In genomic region chr20:22385602-22386299, GRCh38 we compare ENCODE assay signal across 1 cellular context.
TF ChIP-seq lines count a peak whose summit lies in the region.

No MANE protein-coding gene starts in this region.

TF ChIP-seq in HepG2, 621 proteins besides CTCF, POLR2A, EP300 and RAD21 (continued from another document and continues in another):
- TF ChIP-seq DNMT1 (CRISPR knock-in tag; IDR thresholded peaks at IDR 0.05), result no peak
- TF ChIP-seq, protein P1, sequence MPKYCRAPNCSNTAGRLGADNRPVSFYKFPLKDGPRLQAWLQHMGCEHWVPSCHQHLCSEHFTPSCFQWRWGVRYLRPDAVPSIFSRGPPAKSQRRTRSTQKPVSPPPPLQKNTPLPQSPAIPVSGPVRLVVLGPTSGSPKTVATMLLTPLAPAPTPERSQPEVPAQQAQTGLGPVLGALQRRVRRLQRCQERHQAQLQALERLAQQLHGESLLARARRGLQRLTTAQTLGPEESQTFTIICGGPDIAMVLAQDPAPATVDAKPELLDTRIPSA (CRISPR knock-in tag; IDR thresholded peaks at IDR 0.05; ENCODE audit: borderline replicate concordance), result no peak
- 0 out of 2 replicates have a peak, but pooled peaks have one; percentile 31 for TF ChIP-seq ZBTB7B (CRISPR knock-in tag; IDR thresholded peaks at IDR 0.05)
- TF ChIP-seq ARID4A (CRISPR knock-in tag; IDR thresholded peaks at IDR 0.05; ENCODE audit: borderline replicate concordance), result no peak; the same call in 1 of the 2 replicates
- no peak for TF ChIP-seq NFATC3 (CRISPR knock-in tag; IDR thresholded peaks at IDR 0.05)
- no peak for TF ChIP-seq ZNF383 (CRISPR knock-in tag; IDR thresholded peaks at IDR 0.05; ENCODE audit: borderline replicate concordance)
- TF ChIP-seq TBX2 (CRISPR knock-in tag; IDR thresholded peaks at IDR 0.05; ENCODE audit: borderline replicate concordance), result no peak
- 0 out of 2 replicates have a peak, but pooled peaks have one; percentile 26 for TF ChIP-seq KLF12 (CRISPR knock-in tag; IDR thresholded peaks at IDR 0.05; ENCODE audit: borderline replicate concordance)
- no peak for TF ChIP-seq JARID2 (CRISPR knock-in tag; IDR thresholded peaks at IDR 0.05; ENCODE audit: insufficient replicate concordance)
- no peak for TF ChIP-seq ZNF878 (CRISPR knock-in tag; IDR thresholded peaks at IDR 0.05)
- TF ChIP-seq GPBP1L1 (CRISPR knock-in tag; IDR thresholded peaks at IDR 0.05), result no peak
- no peak for TF ChIP-seq MAFF (IDR thresholded peaks at IDR 0.05; ENCODE audit: low read depth, low read length)
- TF ChIP-seq TCF7 (IDR thresholded peaks at IDR 0.05; ENCODE audit: low read depth), result no peak
- TF ChIP-seq ZNF124 (CRISPR knock-in tag; IDR thresholded peaks at IDR 0.05), result peak; percentile 36; the same call in 1 of the 2 replicates
- TF ChIP-seq SALL1 (CRISPR knock-in tag; IDR thresholded peaks at IDR 0.05), result peak; percentile 25; the same call in 1 of the 2 replicates
- no peak for TF ChIP-seq ZSCAN31 (CRISPR knock-in tag; IDR thresholded peaks at IDR 0.05; ENCODE audit: low read depth)
- TF ChIP-seq SMYD3 (CRISPR knock-in tag; IDR thresholded peaks at IDR 0.05), result no peak
- TF ChIP-seq MBD4 (IDR thresholded peaks at IDR 0.05; ENCODE audit: borderline replicate concordance, low read length), result no peak
- no peak for TF ChIP-seq NR2C2 (CRISPR knock-in tag; IDR thresholded peaks at IDR 0.05; ENCODE audit: borderline replicate concordance)
- TF ChIP-seq MLLT10 (CRISPR knock-in tag; IDR thresholded peaks at IDR 0.05), result no peak
- no peak for TF ChIP-seq ZNF781 (CRISPR knock-in tag; IDR thresholded peaks at IDR 0.05; ENCODE audit: borderline replicate concordance, not compliant biosample characterization)
- no peak for TF ChIP-seq PCBP1 (IDR thresholded peaks at IDR 0.05; ENCODE audit: borderline replicate concordance, low read depth, low read length)
- TF ChIP-seq, protein P2, sequence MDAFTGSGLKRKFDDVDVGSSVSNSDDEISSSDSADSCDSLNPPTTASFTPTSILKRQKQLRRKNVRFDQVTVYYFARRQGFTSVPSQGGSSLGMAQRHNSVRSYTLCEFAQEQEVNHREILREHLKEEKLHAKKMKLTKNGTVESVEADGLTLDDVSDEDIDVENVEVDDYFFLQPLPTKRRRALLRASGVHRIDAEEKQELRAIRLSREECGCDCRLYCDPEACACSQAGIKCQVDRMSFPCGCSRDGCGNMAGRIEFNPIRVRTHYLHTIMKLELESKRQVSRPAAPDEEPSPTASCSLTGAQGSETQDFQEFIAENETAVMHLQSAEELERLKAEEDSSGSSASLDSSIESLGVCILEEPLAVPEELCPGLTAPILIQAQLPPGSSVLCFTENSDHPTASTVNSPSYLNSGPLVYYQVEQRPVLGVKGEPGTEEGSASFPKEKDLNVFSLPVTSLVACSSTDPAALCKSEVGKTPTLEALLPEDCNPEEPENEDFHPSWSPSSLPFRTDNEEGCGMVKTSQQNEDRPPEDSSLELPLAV (CRISPR knock-in tag; conservative IDR thresholded peaks at IDR 0.05; ENCODE audit: low read depth), result no peak
- no peak for TF ChIP-seq ZNF703 (CRISPR knock-in tag; IDR thresholded peaks at IDR 0.05; ENCODE audit: borderline replicate concordance)
- TF ChIP-seq TEAD2 (CRISPR knock-in tag; IDR thresholded peaks at IDR 0.05), result no peak
- TF ChIP-seq ZNF292 (CRISPR knock-in tag; IDR thresholded peaks at IDR 0.05; ENCODE audit: borderline replicate concordance, low read depth), result no peak
- no peak for TF ChIP-seq ARID2 (CRISPR knock-in tag; IDR thresholded peaks at IDR 0.05; ENCODE audit: borderline replicate concordance)
- peak; percentile 59; the same call in 1 of the 2 replicates for TF ChIP-seq MIER3 (CRISPR knock-in tag; IDR thresholded peaks at IDR 0.05; ENCODE audit: borderline replicate concordance)
- no peak for TF ChIP-seq ZNF234 (CRISPR knock-in tag; conservative IDR thresholded peaks at IDR 0.05)
- TF ChIP-seq FOXP1 (IDR thresholded peaks at IDR 0.05), result 0 out of 2 replicates have a peak, but pooled peaks have one; percentile 12
- TF ChIP-seq FOXP1 (CRISPR knock-in tag; IDR thresholded peaks at IDR 0.05), result no peak
- no peak for TF ChIP-seq HDAC2 (CRISPR knock-in tag; IDR thresholded peaks at IDR 0.05)
- TF ChIP-seq SAFB2 (CRISPR knock-in tag; IDR thresholded peaks at IDR 0.05; ENCODE audit: borderline replicate concordance, low read depth), result no peak
- no peak for TF ChIP-seq RFX3 (CRISPR knock-in tag; IDR thresholded peaks at IDR 0.05)
- TF ChIP-seq, protein P3, sequence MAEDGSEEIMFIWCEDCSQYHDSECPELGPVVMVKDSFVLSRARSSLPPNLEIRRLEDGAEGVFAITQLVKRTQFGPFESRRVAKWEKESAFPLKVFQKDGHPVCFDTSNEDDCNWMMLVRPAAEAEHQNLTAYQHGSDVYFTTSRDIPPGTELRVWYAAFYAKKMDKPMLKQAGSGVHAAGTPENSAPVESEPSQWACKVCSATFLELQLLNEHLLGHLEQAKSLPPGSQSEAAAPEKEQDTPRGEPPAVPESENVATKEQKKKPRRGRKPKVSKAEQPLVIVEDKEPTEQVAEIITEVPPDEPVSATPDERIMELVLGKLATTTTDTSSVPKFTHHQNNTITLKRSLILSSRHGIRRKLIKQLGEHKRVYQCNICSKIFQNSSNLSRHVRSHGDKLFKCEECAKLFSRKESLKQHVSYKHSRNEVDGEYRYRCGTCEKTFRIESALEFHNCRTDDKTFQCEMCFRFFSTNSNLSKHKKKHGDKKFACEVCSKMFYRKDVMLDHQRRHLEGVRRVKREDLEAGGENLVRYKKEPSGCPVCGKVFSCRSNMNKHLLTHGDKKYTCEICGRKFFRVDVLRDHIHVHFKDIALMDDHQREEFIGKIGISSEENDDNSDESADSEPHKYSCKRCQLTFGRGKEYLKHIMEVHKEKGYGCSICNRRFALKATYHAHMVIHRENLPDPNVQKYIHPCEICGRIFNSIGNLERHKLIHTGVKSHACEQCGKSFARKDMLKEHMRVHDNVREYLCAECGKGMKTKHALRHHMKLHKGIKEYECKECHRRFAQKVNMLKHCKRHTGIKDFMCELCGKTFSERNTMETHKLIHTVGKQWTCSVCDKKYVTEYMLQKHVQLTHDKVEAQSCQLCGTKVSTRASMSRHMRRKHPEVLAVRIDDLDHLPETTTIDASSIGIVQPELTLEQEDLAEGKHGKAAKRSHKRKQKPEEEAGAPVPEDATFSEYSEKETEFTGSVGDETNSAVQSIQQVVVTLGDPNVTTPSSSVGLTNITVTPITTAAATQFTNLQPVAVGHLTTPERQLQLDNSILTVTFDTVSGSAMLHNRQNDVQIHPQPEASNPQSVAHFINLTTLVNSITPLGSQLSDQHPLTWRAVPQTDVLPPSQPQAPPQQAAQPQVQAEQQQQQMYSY (CRISPR knock-in tag; IDR thresholded peaks at IDR 0.05), result no peak
- TF ChIP-seq, protein P4, sequence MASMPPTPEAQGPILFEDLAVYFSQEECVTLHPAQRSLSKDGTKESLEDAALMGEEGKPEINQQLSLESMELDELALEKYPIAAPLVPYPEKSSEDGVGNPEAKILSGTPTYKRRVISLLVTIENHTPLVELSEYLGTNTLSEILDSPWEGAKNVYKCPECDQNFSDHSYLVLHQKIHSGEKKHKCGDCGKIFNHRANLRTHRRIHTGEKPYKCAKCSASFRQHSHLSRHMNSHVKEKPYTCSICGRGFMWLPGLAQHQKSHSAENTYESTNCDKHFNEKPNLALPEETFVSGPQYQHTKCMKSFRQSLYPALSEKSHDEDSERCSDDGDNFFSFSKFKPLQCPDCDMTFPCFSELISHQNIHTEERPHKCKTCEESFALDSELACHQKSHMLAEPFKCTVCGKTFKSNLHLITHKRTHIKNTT (CRISPR knock-in tag; IDR thresholded peaks at IDR 0.05), result no peak
- no peak for TF ChIP-seq HOXD1 (CRISPR knock-in tag; IDR thresholded peaks at IDR 0.05)
- no peak for TF ChIP-seq ZBTB42 (CRISPR knock-in tag; IDR thresholded peaks at IDR 0.05)
- TF ChIP-seq, protein P5, sequence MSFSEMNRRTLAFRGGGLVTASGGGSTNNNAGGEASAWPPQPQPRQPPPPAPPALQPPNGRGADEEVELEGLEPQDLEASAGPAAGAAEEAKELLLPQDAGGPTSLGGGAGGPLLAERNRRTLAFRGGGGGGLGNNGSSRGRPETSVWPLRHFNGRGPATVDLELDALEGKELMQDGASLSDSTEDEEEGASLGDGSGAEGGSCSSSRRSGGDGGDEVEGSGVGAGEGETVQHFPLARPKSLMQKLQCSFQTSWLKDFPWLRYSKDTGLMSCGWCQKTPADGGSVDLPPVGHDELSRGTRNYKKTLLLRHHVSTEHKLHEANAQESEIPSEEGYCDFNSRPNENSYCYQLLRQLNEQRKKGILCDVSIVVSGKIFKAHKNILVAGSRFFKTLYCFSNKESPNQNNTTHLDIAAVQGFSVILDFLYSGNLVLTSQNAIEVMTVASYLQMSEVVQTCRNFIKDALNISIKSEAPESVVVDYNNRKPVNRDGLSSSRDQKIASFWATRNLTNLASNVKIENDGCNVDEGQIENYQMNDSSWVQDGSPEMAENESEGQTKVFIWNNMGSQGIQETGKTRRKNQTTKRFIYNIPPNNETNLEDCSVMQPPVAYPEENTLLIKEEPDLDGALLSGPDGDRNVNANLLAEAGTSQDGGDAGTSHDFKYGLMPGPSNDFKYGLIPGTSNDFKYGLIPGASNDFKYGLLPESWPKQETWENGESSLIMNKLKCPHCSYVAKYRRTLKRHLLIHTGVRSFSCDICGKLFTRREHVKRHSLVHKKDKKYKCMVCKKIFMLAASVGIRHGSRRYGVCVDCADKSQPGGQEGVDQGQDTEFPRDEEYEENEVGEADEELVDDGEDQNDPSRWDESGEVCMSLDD (CRISPR knock-in tag; IDR thresholded peaks at IDR 0.05; ENCODE audit: borderline replicate concordance), result no peak
- no peak for TF ChIP-seq NR2F1 (CRISPR knock-in tag; IDR thresholded peaks at IDR 0.05)
- no peak for TF ChIP-seq AHDC1 (CRISPR knock-in tag; IDR thresholded peaks at IDR 0.05; ENCODE audit: borderline replicate concordance)
- no peak for TF ChIP-seq RBAK (CRISPR knock-in tag; IDR thresholded peaks at IDR 0.05)
- TF ChIP-seq ZNF260 (CRISPR knock-in tag; IDR thresholded peaks at IDR 0.05; ENCODE audit: borderline replicate concordance, low read depth), result no peak
- no peak for TF ChIP-seq HOXA7 (CRISPR knock-in tag; IDR thresholded peaks at IDR 0.05)
